In the genomic region with DNA sequence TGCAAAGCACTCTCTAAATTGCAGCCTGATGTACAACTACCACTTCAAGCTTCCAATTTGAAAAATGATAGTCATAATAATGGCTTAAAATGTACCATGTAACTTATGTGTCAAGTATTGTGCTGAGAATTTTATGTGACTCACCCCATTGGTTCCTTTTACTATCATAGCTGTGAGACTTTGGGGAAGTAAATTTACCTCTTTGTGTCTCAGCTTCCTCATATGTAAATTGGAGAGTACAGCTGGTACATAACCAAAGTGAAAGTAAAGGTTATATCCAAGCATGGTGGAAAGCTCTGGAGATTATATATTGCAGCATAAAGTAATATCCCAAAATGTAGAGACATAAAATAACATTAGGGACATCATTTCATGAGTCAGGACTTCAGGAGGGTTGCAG, we compare ENCODE assay signal across 21 cellular contexts.
A peak's percentile ranks its signal among the peaks of the same experiment; 100 is the strongest.
DNase-seq lines count a peak whose midpoint lies in the region; ATAC-seq, FAIRE-seq and TF ChIP-seq lines count a peak whose summit lies in the region.
"Had no signal": no experiment of that assay in that cellular context is flagged by ENCODE, and none has a peak within 500 bp of the region (broad histone marks: within the 10 kb centered on the region; RNA-seq: fewer than 3 reads in every experiment).

No MANE protein-coding gene starts in this region.

- no peaks in the 10 kb centered on the region for H3K27me3 ChIP-seq in bronchial epithelial cell (ENCODE audit: control insufficient read depth, insufficient read depth, low read length)
- H3K27me3 ChIP-seq: adrenal gland, hepatocyte had no signal

- FAIRE-seq in bronchial epithelial cell (lab: Jason Lieb, UNC) = no peak
- FAIRE-seq: HepG2 had no signal

- no peak for TF ChIP-seq CTCF in bronchial epithelial cell (IDR thresholded peaks at IDR 0.05; ENCODE audit: insufficient read depth, low read length, severe bottlenecking)

- ATAC-seq in GM18870 (IDR thresholded peaks at IDR 0.05; ENCODE audit: unreplicated experiment) = peak; percentile 60
- peak; percentile 52 for ATAC-seq in HG02642 (IDR thresholded peaks at IDR 0.05; ENCODE audit: poor library complexity, unreplicated experiment)
- ATAC-seq in HG03354 (IDR thresholded peaks at IDR 0.05; ENCODE audit: poor library complexity, severe bottlenecking, unreplicated experiment) = no peak
- no peak for ATAC-seq in HG03097 (IDR thresholded peaks at IDR 0.05; ENCODE audit: low FRiP score, unreplicated experiment)
- ATAC-seq: activated CD4-positive, alpha-beta T cell treated with anti-CD3 and anti-CD28 coated beads for 36 hours; HepG2; stimulated activated naive CD8-positive, alpha-beta T cell treated with anti-CD3 and anti-CD28 coated beads, Interleukin-15, Interleukin-2, amounts not matched to agents 100 U/mL and 50 U/mL, for 24 hours had no signal

- H3K4me3 ChIP-seq in bronchial epithelial cell (ENCODE audit: low read depth, low read length) = no peak overlapping the region
- H3K4me3 ChIP-seq: adrenal gland, hepatocyte had no signal

- peak; percentile 29 for DNase-seq in NAMALWA (ENCODE audit: low spot score)
- DNase-seq in bronchial epithelial cell (ENCODE audit: low read depth) = peak; percentile 37
- no peak for DNase-seq in NCI-H748 (lab: John Stamatoyannopoulos, UW; ENCODE audit: unreplicated experiment)
- no peak for DNase-seq in UCSD-AML1 (lab: John Stamatoyannopoulos, UW; ENCODE audit: unreplicated experiment)
- DNase-seq: activated CD4-positive, alpha-beta T cell treated with anti-CD3 and anti-CD28 coated beads for 36 hours; activated effector memory CD4-positive, alpha-beta T cell treated with Interleukin-2 at 50 U/mL for 16 hours; adrenal gland; caudate nucleus; COR-L47; HCEC 1CT; midbrain; NCI-H2171; SHP77 treated with DMSO at 0.1 percent for 48 hours; stimulated activated naive CD8-positive, alpha-beta T cell treated with anti-CD3 and anti-CD28 coated beads, Interleukin-15, Interleukin-2, amounts not matched to agents 100 U/mL and 50 U/mL, for 24 hours; trophoblast cell had no signal

- H3K36me3 ChIP-seq in bronchial epithelial cell (ENCODE audit: control insufficient read depth, insufficient read depth, low read length) = no peaks in the 10 kb centered on the region
- H3K36me3 ChIP-seq: adrenal gland had no signal

Comparison
In these comparisons a context has a peak if more than half of its experiments do, and no peak if none do; other contexts are left out.
1. ATAC-seq: peak in GM18870 (single experiment) and HG02642 (single experiment); none in HG03354 (single experiment) and HG03097 (single experiment).
2. DNase-seq: peak in NAMALWA (single experiment) and bronchial epithelial cell (single experiment); none in NCI-H748 (single experiment) and UCSD-AML1 (single experiment).